ENCODE assay signal across 8 cellular contexts in the genomic region with DNA sequence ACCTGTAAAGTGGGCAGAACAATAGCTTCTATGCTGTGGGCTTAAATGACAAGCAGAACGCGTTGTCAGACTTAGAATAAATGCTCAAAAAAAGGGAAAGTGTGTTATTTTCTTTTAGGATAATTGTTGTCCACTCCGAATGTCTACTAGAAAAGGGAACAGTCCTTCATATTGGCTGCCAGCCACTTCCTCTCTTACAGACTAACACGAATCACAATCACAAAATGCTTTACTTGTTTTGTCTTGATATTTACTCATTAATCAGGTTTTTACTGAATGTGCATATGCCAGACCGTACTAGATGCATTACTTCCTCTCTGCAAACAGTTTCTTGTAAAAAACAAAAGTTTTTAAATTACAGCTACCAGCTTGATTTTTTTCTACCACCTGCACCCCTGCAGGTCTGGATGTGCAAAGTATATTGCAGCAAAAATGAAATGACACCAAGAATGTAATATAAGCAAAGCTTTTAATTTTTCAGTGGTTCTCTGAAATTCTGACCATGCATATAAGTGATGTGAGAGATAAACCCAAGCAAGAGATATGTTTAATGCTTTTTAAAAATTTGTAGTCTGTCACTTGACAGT. TPM values are rescaled to one million over a fixed set of nuclear protein-coding genes. Genes with fewer than 3 reads are reported as not detected.
DNase-seq lines count a peak whose midpoint lies in the region; ATAC-seq, FAIRE-seq and TF ChIP-seq lines count a peak whose summit lies in the region.

No MANE protein-coding gene starts in this region.

- no peaks in the 10 kb centered on the region for H3K9me3 Mint-ChIP-seq in MCF 10A (ENCODE audit: unreplicated experiment)

- H3K4me1 Mint-ChIP-seq in MCF 10A (ENCODE audit: insufficient read depth, unreplicated experiment) = peaks cover 19% of the 10 kb centered on the region

- intact Hi-C loops in MCF 10A (cut with micrococcal nuclease) = loop anchor here (2.0 kb wide), 2 partner anchors 36 to 86 kb away; a partner anchor contains a TSS

- peak overlapping the region; percentile 93 for H3K27ac Mint-ChIP-seq in MCF 10A (ENCODE audit: low read depth, unreplicated experiment)

- H3K27me3 Mint-ChIP-seq in MCF 10A (ENCODE audit: insufficient read depth, unreplicated experiment) = no peaks in the 10 kb centered on the region

- TSS peak; percentile 53 for BruUV-seq in MCF 10A (replicated peaks; lab: Mats Ljungman, UMichigan)

- no peaks in the 10 kb centered on the region for H3K9me3 ChIP-seq in muscle layer of colon (ENCODE audit: low read length)

- peak overlapping the region; percentile 91 for H3K27ac ChIP-seq in C4-2B
- H3K27ac ChIP-seq in muscle layer of colon (ENCODE audit: low read depth, low read length) = peak overlapping the region; percentile 83

- peak overlapping the region; percentile 94 for H3K4me3 ChIP-seq in muscle layer of colon (ENCODE audit: low read depth in 1 of 2, low read length in 2 of 2)

- peaks cover 3% of the 10 kb centered on the region for H3K36me3 Mint-ChIP-seq in MCF 10A (ENCODE audit: insufficient read depth, unreplicated experiment)

- DNase-seq in M059J (ENCODE audit: low read depth) (peak; percentile 18), MCF 10A (ENCODE audit: unreplicated experiment) (no peak), urothelium cell line (ENCODE audit: low spot score) (no peak), OCI-M2 (lab: John Stamatoyannopoulos, UW; ENCODE audit: unreplicated experiment) (no peak)

- no peak for ATAC-seq in HG02798 (IDR thresholded peaks at IDR 0.05; ENCODE audit: poor library complexity, unreplicated experiment)
- no peak for ATAC-seq in GM21381 (IDR thresholded peaks at IDR 0.05; ENCODE audit: unreplicated experiment)

- peaks cover 20% of the 10 kb centered on the region for H3K4me1 ChIP-seq in muscle layer of colon (ENCODE audit: insufficient read depth, low read length)

- H3K4me3 Mint-ChIP-seq in MCF 10A (ENCODE audit: unreplicated experiment) = peak overlapping the region; percentile 93

- peak; percentile 25 for TF ChIP-seq CTCF in C4-2B (conservative IDR thresholded peaks at IDR 0.05)
- TF ChIP-seq CTCF in MCF 10A (IDR thresholded peaks at IDR 0.05; ENCODE audit: unreplicated experiment) = no peak

- POLR2A ChIA-PET in MCF 10A (lab: Yijun Ruan, JAX) = interaction anchor here (0.6 to 6.0 kb wide), 30 partner anchors 8 to 224 kb away, joined by 3 to 88 read pairs (median 6); a partner anchor contains a TSS

- H3K36me3 ChIP-seq in muscle layer of colon (ENCODE audit: insufficient read depth, low read length) = no peaks in the 10 kb centered on the region

- H3K27me3 ChIP-seq in muscle layer of colon (ENCODE audit: control insufficient read depth in 1 of 2, insufficient read depth in 2 of 2, low read length in 2 of 2) = no peaks in the 10 kb centered on the region

- peak overlapping the region; percentile 94 for H3K9ac ChIP-seq in muscle layer of colon (ENCODE audit: low read length)

- CTCF ChIA-PET in MCF 10A (lab: Yijun Ruan, JAX) = interaction anchor here (0.6 to 7.8 kb wide), 24 partner anchors 10 to 388 kb away, joined by 3 to 83 read pairs (median 5); a partner anchor contains a TSS

- no peak for FAIRE-seq in urothelium cell line (lab: Jason Lieb, UNC)

RNA-seq across cellular contexts. Expression of a gene that starts 0.8 kb away (rescaled TPM):
- 15.2 and 28.6 TPM in 2 replicates for total RNA-seq in M059J (2014; rRNA removed; shearing (Covaris generic))
- total RNA-seq in MCF 10A (2022) = 7.8 and 8.3 TPM in 2 replicates

RNA-seq across cellular contexts. Expression of a gene that starts 36.8 kb away (rescaled TPM):
- 102 and 121 TPM in 2 replicates for total RNA-seq in M059J (2014; rRNA removed; shearing (Covaris generic))
- total RNA-seq in MCF 10A (2022) = 10.7 and 18.4 TPM in 2 replicates
